ENCODE assay signal across 1 cellular context in the genomic region with DNA sequence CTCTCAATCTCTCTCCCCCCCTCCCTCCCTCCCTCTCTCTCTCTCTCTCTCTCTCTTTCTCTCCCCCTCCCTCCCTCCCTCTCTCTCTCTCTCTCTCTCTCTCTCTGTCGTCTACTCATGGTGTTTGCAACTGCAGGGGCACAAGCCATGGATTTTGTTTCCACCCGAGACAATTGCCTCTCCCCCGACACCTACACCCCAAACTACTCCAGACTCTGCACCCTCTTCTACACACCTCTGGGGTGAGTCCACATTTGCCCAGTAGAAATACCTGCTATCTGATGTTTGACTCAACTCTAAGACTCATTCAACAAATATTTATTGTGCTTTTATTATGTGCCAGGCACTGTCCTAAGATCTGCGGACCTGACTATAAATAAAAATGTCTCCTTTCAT.
TF ChIP-seq lines count a peak whose summit lies in the region.

No MANE protein-coding gene starts in this region.

TF ChIP-seq in GM23338, 12 proteins besides CTCF, POLR2A, EP300 and RAD21 (continued from another document):
- TF ChIP-seq REST (IDR thresholded peaks at IDR 0.05; ENCODE audit: unreplicated experiment): no peak
- no peak for TF ChIP-seq JUNB (IDR thresholded peaks at IDR 0.05; ENCODE audit: unreplicated experiment)
